21 cellular contexts compared by ENCODE assay signal in the genomic region with DNA sequence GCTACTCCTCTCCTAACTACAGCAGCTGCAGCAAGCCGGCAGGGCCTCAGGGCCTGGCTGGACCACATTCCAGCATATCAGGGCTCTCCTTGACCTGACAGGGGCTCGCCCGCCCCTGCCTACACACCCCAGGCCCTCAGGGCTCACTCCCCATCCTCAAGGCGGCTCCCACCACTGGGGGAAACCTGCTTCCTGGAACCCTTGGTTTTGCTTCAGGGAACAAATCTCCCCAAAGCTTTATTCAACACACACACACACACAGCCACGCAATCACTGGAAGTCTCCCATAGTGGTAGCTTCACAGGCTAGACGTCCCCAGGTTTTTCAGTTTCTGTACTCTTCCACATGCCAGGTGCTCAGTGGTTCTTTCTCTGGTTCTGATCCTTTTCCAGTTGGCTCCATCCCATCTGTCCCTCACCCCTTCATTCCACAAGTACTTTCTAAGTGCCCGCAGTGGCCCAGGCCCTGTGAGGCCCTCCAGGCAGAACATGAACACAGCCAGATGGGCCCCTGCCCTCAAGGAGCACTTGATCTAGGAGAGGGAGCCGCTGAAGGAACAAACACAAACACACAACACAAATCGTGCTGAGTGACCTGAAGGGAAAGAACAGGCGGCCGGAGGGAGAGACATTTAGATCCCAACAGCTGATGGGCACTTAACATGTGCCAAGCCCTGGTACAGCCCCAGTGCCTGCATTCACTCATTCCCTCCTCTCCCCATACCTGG. TPM values are rescaled to one million over a fixed set of nuclear protein-coding genes. Genes with fewer than 3 reads are reported as not detected.
DNase-seq lines count a peak whose midpoint lies in the region; ATAC-seq and TF ChIP-seq lines count a peak whose summit lies in the region.
"Had no signal": no experiment of that assay in that cellular context is flagged by ENCODE, and none has a peak within 500 bp of the region (broad histone marks: within the 10 kb centered on the region; RNA-seq: fewer than 3 reads in every experiment).

No MANE protein-coding gene starts in this region.

- no peaks in the 10 kb centered on the region for H3K9me3 ChIP-seq in lower lobe of right lung
- H3K9me3 ChIP-seq in spleen, result no peaks in the 10 kb centered on the region
- H3K9me3 ChIP-seq: right lobe of liver had no signal

- ATAC-seq in lower lobe of right lung, result peak; percentile 70 to 74
- no peak for ATAC-seq in GM18873 (IDR thresholded peaks at IDR 0.05; ENCODE audit: low FRiP score, unreplicated experiment)
- ATAC-seq: activated CD4-positive, CD25-positive, alpha-beta regulatory T cell treated with anti-CD3 and anti-CD28 coated beads, Interleukin-2, amount 50 U/mL, for 24 hours; right lobe of liver; stimulated activated memory B cell treated with anti-CD40 and anti-IgM and Interleukin-4, amounts not matched to agents 10 μg/mL and 1 μg/mL and 100 μg/mL, for 72 hours had no signal

- DNase-seq in H7, result peak; percentile 69
- no peak for DNase-seq in coronary artery (ENCODE audit: low spot score)
- DNase-seq in lower lobe of right lung, result peak; percentile 76
- DNase-seq in spleen, result peak; percentile 52
- DNase-seq in GOT3 (lab: John Stamatoyannopoulos, UW), result no peak
- no peak for DNase-seq in GF-D8 (lab: John Stamatoyannopoulos, UW)
- no peak for DNase-seq in LoVo (ENCODE audit: low spot score)
- DNase-seq: activated CD8-positive, alpha-beta memory T cell treated with anti-CD3 and anti-CD28 coated beads, Interleukin-2, amount 50 U/mL, for 4 hours; activated naive CD4-positive, alpha-beta T cell treated with anti-CD3 and anti-CD28 coated beads, Interleukin-2, amount 50 U/mL, for 16 hours; AML-193; caudate nucleus; DMS 273 treated with DMSO at 0.1 percent for 48 hours; endodermal cell; foreskin melanocyte; T-helper 1 cell had no signal

- H3K27ac ChIP-seq in coronary artery, result peak overlapping the region; percentile 90 to 91
- peak overlapping the region; percentile 72 for H3K27ac ChIP-seq in lower lobe of right lung
- peak overlapping the region in 3 of 8 donors; percentile 10 to 73 (median 66) for H3K27ac ChIP-seq in spleen
- H3K27ac ChIP-seq: HL-60, KMS-11 had no signal

- peaks cover 2% of the 10 kb centered on the region; the same call in 1 of the 2 replicates for H3K27me3 ChIP-seq in H7 (ENCODE audit: control insufficient read depth, insufficient read depth, low read length)
- H3K27me3 ChIP-seq in lower lobe of right lung (ENCODE audit: low read depth), result no peaks in the 10 kb centered on the region
- H3K27me3 ChIP-seq in spleen (replicated peaks in 1 of 7), result peaks cover 0 to 3% (median 0%) of the 10 kb centered on the region in 7 donors
- H3K27me3 ChIP-seq: right lobe of liver had no signal

- TF ChIP-seq POLR2A in spleen (IDR thresholded peaks at IDR 0.05), result no peak

- H3K4me1 ChIP-seq in lower lobe of right lung (peaks cover 69% of the 10 kb centered on the region), spleen (peaks cover 4 to 84% (median 32%) of the 10 kb centered on the region in 6 donors)

- no peaks in the 10 kb centered on the region for H3K36me3 ChIP-seq in H7 (replicated peaks; ENCODE audit: control insufficient read depth, insufficient read depth, low read length)
- H3K36me3 ChIP-seq in lower lobe of right lung, result no peaks in the 10 kb centered on the region
- no peaks in the 10 kb centered on the region for H3K36me3 ChIP-seq in spleen
- H3K36me3 ChIP-seq: right lobe of liver had no signal

- H3K4me3 ChIP-seq in H7 (ENCODE audit: insufficient read depth, low read depth, low read length) (no peak overlapping the region), coronary artery (peak overlapping the region; percentile 23), lower lobe of right lung (no peak overlapping the region), spleen (no peak overlapping the region)
- H3K4me3 ChIP-seq: right lobe of liver had no signal

- 84 to 92% (median 90%) methylated on average over 10 to 11 of the region's 11 CpGs for WGBS in spleen, 5 donors

- intact Hi-C loops in lower lobe of right lung (cut with DNase I), result no loop called here
- intact Hi-C loops in spleen (cut with DNase I; ENCODE audit: low total_unique reads), result no loop called here

- no peak for TF ChIP-seq CTCF in coronary artery (IDR thresholded peaks at IDR 0.05)
- TF ChIP-seq CTCF in lower lobe of right lung (IDR thresholded peaks at IDR 0.05), result no peak
- no peak for TF ChIP-seq CTCF in spleen (IDR thresholded peaks at IDR 0.05 in 8 of 11, conservative IDR thresholded peaks at IDR 0.05 in 3 of 11)

RNA-seq across cellular contexts. Expression of a gene that starts 51.1 kb away (rescaled TPM):
- 3.1 and 3.8 TPM in 2 replicates for total RNA-seq in H7 (2014; rRNA removed; shearing (Covaris generic))
- total RNA-seq in lower lobe of right lung (505 TPM), spleen (100 to 1,000 TPM; 170 to 580 (median 273) TPM)
- 10 to 100 TPM in 1 of 3 donors, 1 to 10 TPM in 2; 6.9 to 48.7 (median 8.6) TPM for polyA plus RNA-seq in spleen

Comparison
In these comparisons a context has a peak if more than half of its experiments do, and no peak if none do; other contexts are left out.
1. DNase-seq: peak in H7 (single experiment), lower lobe of right lung (single experiment) and spleen (single experiment); none in coronary artery (single experiment), GOT3 (single experiment), GF-D8 (single experiment) and LoVo (single experiment).
2. RNA of a gene that starts 51.1 kb away (total RNA-seq): 505 TPM in lower lobe of right lung (single experiment) and 170 to 580 TPM in spleen; 3.1 to 3.8 TPM in H7; every median in the first group is over 10 times any median in the second.